1 cellular context compared by ENCODE assay signal in genomic region chr3:57999423-58000115, GRCh38.
TF ChIP-seq lines count a peak whose summit lies in the region.

No MANE protein-coding gene starts in this region.

TF ChIP-seq in HepG2, 621 proteins besides CTCF, POLR2A, EP300 and RAD21 (continued from another document):
- TF ChIP-seq, protein P1, sequence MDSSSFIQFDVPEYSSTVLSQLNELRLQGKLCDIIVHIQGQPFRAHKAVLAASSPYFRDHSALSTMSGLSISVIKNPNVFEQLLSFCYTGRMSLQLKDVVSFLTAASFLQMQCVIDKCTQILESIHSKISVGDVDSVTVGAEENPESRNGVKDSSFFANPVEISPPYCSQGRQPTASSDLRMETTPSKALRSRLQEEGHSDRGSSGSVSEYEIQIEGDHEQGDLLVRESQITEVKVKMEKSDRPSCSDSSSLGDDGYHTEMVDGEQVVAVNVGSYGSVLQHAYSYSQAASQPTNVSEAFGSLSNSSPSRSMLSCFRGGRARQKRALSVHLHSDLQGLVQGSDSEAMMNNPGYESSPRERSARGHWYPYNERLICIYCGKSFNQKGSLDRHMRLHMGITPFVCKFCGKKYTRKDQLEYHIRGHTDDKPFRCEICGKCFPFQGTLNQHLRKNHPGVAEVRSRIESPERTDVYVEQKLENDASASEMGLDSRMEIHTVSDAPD (CRISPR knock-in tag; IDR thresholded peaks at IDR 0.05): no peak
- TF ChIP-seq MTA3 (CRISPR knock-in tag; IDR thresholded peaks at IDR 0.05) (no peak), REXO4 (CRISPR knock-in tag; IDR thresholded peaks at IDR 0.05; ENCODE audit: borderline replicate concordance) (no peak), HDAC2 (CRISPR knock-in tag; IDR thresholded peaks at IDR 0.05) (peak; percentile 81), HNF4A (CRISPR knock-in tag; IDR thresholded peaks at IDR 0.05) (no peak), FOXC1 (CRISPR knock-in tag; IDR thresholded peaks at IDR 0.05; ENCODE audit: borderline replicate concordance) (no peak), SP2 (CRISPR knock-in tag; IDR thresholded peaks at IDR 0.05) (no peak), ZNF609 (CRISPR knock-in tag; IDR thresholded peaks at IDR 0.05; ENCODE audit: borderline replicate concordance) (no peak), CAMTA2 (CRISPR knock-in tag; IDR thresholded peaks at IDR 0.05; ENCODE audit: borderline replicate concordance) (no peak), CREB3 (CRISPR knock-in tag; IDR thresholded peaks at IDR 0.05) (no peak), ZNF776 (CRISPR knock-in tag; IDR thresholded peaks at IDR 0.05) (no peak), KMT2A (CRISPR knock-in tag; IDR thresholded peaks at IDR 0.05) (no peak), DNMT1 (CRISPR knock-in tag; IDR thresholded peaks at IDR 0.05) (no peak), STAG1 (CRISPR knock-in tag; IDR thresholded peaks at IDR 0.05) (0 out of 2 replicates have a peak, but pooled peaks have one; percentile 9), ZSCAN21 (CRISPR knock-in tag; IDR thresholded peaks at IDR 0.05; ENCODE audit: borderline replicate concordance) (no peak), MEIS1 (CRISPR knock-in tag; IDR thresholded peaks at IDR 0.05; ENCODE audit: borderline replicate concordance) (no peak), TARDBP (CRISPR knock-in tag; IDR thresholded peaks at IDR 0.05) (peak; percentile 58; the same call in 1 of the 2 replicates), ZNF749 (CRISPR knock-in tag; IDR thresholded peaks at IDR 0.05; ENCODE audit: borderline replicate concordance) (no peak), SAP130 (CRISPR knock-in tag; IDR thresholded peaks at IDR 0.05; ENCODE audit: low read depth) (peak; percentile 65), CSRNP2 (CRISPR knock-in tag; conservative IDR thresholded peaks at IDR 0.05; ENCODE audit: low read depth) (no peak), PITX1 (CRISPR knock-in tag; IDR thresholded peaks at IDR 0.05) (no peak), ZBTB1 (CRISPR knock-in tag; IDR thresholded peaks at IDR 0.05; ENCODE audit: borderline replicate concordance) (no peak), HNF1B (CRISPR knock-in tag; IDR thresholded peaks at IDR 0.05) (no peak), THYN1 (CRISPR knock-in tag; IDR thresholded peaks at IDR 0.05; ENCODE audit: borderline replicate concordance, low read depth) (no peak), ZNF703 (CRISPR knock-in tag; IDR thresholded peaks at IDR 0.05; ENCODE audit: borderline replicate concordance) (no peak), MEIS2 (CRISPR knock-in tag; IDR thresholded peaks at IDR 0.05) (no peak), PHF21A (CRISPR knock-in tag; IDR thresholded peaks at IDR 0.05) (no peak), MTA1 (CRISPR knock-in tag; IDR thresholded peaks at IDR 0.05; ENCODE audit: borderline replicate concordance) (no peak), ZNF44 (CRISPR knock-in tag; IDR thresholded peaks at IDR 0.05) (no peak), ZNF136 (CRISPR knock-in tag; IDR thresholded peaks at IDR 0.05; ENCODE audit: low read depth) (no peak), ZNF124 (CRISPR knock-in tag; IDR thresholded peaks at IDR 0.05) (no peak), ZNF891 (CRISPR knock-in tag; IDR thresholded peaks at IDR 0.05) (no peak), KDM4B (CRISPR knock-in tag; IDR thresholded peaks at IDR 0.05) (no peak), ZNF367 (CRISPR knock-in tag; IDR thresholded peaks at IDR 0.05; ENCODE audit: borderline replicate concordance) (no peak), MAF1 (CRISPR knock-in tag; IDR thresholded peaks at IDR 0.05; ENCODE audit: borderline replicate concordance) (no peak), RBM22 (optimal IDR thresholded peaks at IDR 0.05; ENCODE audit: low read length) (no peak), KLF6 (CRISPR knock-in tag; IDR thresholded peaks at IDR 0.05) (no peak), FOXA3 (CRISPR knock-in tag; IDR thresholded peaks at IDR 0.05) (peak; percentile 91), ARID2 (CRISPR knock-in tag; IDR thresholded peaks at IDR 0.05; ENCODE audit: borderline replicate concordance) (no peak), KDM5A (IDR thresholded peaks at IDR 0.05; ENCODE audit: borderline replicate concordance, low read length) (no peak), ZNF550 (CRISPR knock-in tag; IDR thresholded peaks at IDR 0.05; ENCODE audit: borderline replicate concordance) (no peak)
- TF ChIP-seq, protein P2, sequence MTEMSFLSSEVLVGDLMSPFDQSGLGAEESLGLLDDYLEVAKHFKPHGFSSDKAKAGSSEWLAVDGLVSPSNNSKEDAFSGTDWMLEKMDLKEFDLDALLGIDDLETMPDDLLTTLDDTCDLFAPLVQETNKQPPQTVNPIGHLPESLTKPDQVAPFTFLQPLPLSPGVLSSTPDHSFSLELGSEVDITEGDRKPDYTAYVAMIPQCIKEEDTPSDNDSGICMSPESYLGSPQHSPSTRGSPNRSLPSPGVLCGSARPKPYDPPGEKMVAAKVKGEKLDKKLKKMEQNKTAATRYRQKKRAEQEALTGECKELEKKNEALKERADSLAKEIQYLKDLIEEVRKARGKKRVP (CRISPR knock-in tag; IDR thresholded peaks at IDR 0.05): no peak
- TF ChIP-seq, protein P3, sequence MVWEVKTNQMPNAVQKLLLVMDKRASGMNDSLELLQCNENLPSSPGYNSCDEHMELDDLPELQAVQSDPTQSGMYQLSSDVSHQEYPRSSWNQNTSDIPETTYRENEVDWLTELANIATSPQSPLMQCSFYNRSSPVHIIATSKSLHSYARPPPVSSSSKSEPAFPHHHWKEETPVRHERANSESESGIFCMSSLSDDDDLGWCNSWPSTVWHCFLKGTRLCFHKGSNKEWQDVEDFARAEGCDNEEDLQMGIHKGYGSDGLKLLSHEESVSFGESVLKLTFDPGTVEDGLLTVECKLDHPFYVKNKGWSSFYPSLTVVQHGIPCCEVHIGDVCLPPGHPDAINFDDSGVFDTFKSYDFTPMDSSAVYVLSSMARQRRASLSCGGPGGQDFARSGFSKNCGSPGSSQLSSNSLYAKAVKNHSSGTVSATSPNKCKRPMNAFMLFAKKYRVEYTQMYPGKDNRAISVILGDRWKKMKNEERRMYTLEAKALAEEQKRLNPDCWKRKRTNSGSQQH (CRISPR knock-in tag; IDR thresholded peaks at IDR 0.05; ENCODE audit: low read depth): no peak
- TF ChIP-seq, protein P4, sequence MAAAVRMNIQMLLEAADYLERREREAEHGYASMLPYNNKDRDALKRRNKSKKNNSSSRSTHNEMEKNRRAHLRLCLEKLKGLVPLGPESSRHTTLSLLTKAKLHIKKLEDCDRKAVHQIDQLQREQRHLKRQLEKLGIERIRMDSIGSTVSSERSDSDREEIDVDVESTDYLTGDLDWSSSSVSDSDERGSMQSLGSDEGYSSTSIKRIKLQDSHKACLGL (CRISPR knock-in tag; IDR thresholded peaks at IDR 0.05): no peak
- TF ChIP-seq, protein P5, sequence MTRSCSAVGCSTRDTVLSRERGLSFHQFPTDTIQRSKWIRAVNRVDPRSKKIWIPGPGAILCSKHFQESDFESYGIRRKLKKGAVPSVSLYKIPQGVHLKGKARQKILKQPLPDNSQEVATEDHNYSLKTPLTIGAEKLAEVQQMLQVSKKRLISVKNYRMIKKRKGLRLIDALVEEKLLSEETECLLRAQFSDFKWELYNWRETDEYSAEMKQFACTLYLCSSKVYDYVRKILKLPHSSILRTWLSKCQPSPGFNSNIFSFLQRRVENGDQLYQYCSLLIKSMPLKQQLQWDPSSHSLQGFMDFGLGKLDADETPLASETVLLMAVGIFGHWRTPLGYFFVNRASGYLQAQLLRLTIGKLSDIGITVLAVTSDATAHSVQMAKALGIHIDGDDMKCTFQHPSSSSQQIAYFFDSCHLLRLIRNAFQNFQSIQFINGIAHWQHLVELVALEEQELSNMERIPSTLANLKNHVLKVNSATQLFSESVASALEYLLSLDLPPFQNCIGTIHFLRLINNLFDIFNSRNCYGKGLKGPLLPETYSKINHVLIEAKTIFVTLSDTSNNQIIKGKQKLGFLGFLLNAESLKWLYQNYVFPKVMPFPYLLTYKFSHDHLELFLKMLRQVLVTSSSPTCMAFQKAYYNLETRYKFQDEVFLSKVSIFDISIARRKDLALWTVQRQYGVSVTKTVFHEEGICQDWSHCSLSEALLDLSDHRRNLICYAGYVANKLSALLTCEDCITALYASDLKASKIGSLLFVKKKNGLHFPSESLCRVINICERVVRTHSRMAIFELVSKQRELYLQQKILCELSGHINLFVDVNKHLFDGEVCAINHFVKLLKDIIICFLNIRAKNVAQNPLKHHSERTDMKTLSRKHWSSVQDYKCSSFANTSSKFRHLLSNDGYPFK (CRISPR knock-in tag; IDR thresholded peaks at IDR 0.05; ENCODE audit: borderline replicate concordance): no peak
- TF ChIP-seq, protein P6, sequence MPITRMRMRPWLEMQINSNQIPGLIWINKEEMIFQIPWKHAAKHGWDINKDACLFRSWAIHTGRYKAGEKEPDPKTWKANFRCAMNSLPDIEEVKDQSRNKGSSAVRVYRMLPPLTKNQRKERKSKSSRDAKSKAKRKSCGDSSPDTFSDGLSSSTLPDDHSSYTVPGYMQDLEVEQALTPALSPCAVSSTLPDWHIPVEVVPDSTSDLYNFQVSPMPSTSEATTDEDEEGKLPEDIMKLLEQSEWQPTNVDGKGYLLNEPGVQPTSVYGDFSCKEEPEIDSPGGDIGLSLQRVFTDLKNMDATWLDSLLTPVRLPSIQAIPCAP (CRISPR knock-in tag; IDR thresholded peaks at IDR 0.05; ENCODE audit: low read depth): no peak
- TF ChIP-seq, protein P7, sequence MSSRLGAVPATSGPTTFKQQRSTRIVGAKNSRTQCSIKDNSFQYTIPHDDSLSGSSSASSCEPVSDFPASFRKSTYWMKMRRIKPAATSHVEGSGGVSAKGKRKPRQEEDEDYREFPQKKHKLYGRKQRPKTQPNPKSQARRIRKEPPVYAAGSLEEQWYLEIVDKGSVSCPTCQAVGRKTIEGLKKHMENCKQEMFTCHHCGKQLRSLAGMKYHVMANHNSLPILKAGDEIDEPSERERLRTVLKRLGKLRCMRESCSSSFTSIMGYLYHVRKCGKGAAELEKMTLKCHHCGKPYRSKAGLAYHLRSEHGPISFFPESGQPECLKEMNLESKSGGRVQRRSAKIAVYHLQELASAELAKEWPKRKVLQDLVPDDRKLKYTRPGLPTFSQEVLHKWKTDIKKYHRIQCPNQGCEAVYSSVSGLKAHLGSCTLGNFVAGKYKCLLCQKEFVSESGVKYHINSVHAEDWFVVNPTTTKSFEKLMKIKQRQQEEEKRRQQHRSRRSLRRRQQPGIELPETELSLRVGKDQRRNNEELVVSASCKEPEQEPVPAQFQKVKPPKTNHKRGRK (CRISPR knock-in tag; IDR thresholded peaks at IDR 0.05): no peak
TF ChIP-seq in HepG2: peak in this region for 33.
